1 cellular context compared by ENCODE assay signal in genomic region chr19:18716857-18717256, GRCh38.
TF ChIP-seq lines count a peak whose summit lies in the region.

No MANE protein-coding gene starts in this region.

TF ChIP-seq in H1, 55 proteins besides CTCF, POLR2A, EP300 and RAD21:
- TF ChIP-seq CTBP2 (IDR thresholded peaks at IDR 0.05; ENCODE audit: borderline replicate concordance, insufficient read depth, insufficient read length, low read length) (no peak), SIRT6 (IDR thresholded peaks at IDR 0.05; ENCODE audit: low read length) (no peak), CREB1 (IDR thresholded peaks at IDR 0.05) (no peak), HDAC2 (IDR thresholded peaks at IDR 0.05; ENCODE audit: borderline replicate concordance in 1 of 2, low read depth in 2 of 2, low read length in 2 of 2) (no peak), FOSL1 (IDR thresholded peaks at IDR 0.05; ENCODE audit: insufficient read depth, low read depth, low read length) (no peak), CBX5 (IDR thresholded peaks at IDR 0.05; ENCODE audit: low read depth, low read length) (no peak), USF2 (IDR thresholded peaks at IDR 0.05; ENCODE audit: low read length) (no peak), SIN3A (conservative IDR thresholded peaks at IDR 0.05 in 1 of 2, IDR thresholded peaks at IDR 0.05 in 1 of 2; ENCODE audit: low read depth in 1 of 2, low read length in 2 of 2) (no peak), EGR1 (IDR thresholded peaks at IDR 0.05; ENCODE audit: borderline replicate concordance, low read depth, low read length) (no peak)
TF ChIP-seq in H1: peak in this region for 0.
